In genomic region chr12:106070611-106071010, GRCh38 we compare ENCODE assay signal across 22 cellular contexts.
DNase-seq lines count a peak whose midpoint lies in the region; ATAC-seq and TF ChIP-seq lines count a peak whose summit lies in the region.
"Had no signal": no experiment of that assay in that cellular context is flagged by ENCODE, and none has a peak within 500 bp of the region (broad histone marks: within the 10 kb centered on the region; RNA-seq: fewer than 3 reads in every experiment).

No MANE protein-coding gene starts in this region.

- CTCF ChIA-PET in Caco-2 (lab: Charles Lee), result no interaction called here

- H3K4me1 Mint-ChIP-seq in chondrocyte (ENCODE audit: low read depth) (peaks cover 60% of the 10 kb centered on the region), Caco-2 (ENCODE audit: low read depth, unreplicated experiment) (peaks cover 7% of the 10 kb centered on the region)
- H3K4me1 Mint-ChIP-seq: T-cell had no signal

- H3K9me3 Mint-ChIP-seq in chondrocyte (ENCODE audit: low read depth), result no peaks in the 10 kb centered on the region
- no peaks in the 10 kb centered on the region for H3K9me3 Mint-ChIP-seq in Caco-2 (ENCODE audit: unreplicated experiment)
- H3K9me3 Mint-ChIP-seq: CD4-positive, alpha-beta T cell had no signal

- peaks cover 0 to 9% (median 3%) of the 10 kb centered on the region in 4 donors for H3K36me3 ChIP-seq in right lobe of liver
- H3K36me3 ChIP-seq in uterus, result no peaks in the 10 kb centered on the region
- no peaks in the 10 kb centered on the region for H3K36me3 ChIP-seq in Caco-2 (ENCODE audit: control insufficient read depth, insufficient read depth, low read length)
- H3K36me3 ChIP-seq: BLaER1 had no signal

- H3K27ac ChIP-seq in right lobe of liver (peak overlapping the region; percentile 6 to 62 (median 56)), uterus (peak overlapping the region; percentile 72 to 74)
- H3K27ac ChIP-seq: BLaER1, SJCRH30 had no signal

- TF ChIP-seq CTCF in chondrocyte (IDR thresholded peaks at IDR 0.05) (no peak), right lobe of liver (IDR thresholded peaks at IDR 0.05) (no peak), uterus (IDR thresholded peaks at IDR 0.05) (no peak), Caco-2 (IDR thresholded peaks at IDR 0.05; ENCODE audit: insufficient read depth in 1 of 2, low read depth in 1 of 2, low read length in 1 of 2, severe bottlenecking in 1 of 2, unreplicated experiment in 1 of 2) (no peak)

- H3K4me1 ChIP-seq in right lobe of liver (peaks cover 0 to 19% (median 3%) of the 10 kb centered on the region in 4 donors), uterus (peaks cover 18 to 23% of the 10 kb centered on the region in 2 donors), Caco-2 (peaks cover 9% of the 10 kb centered on the region)
- H3K4me1 ChIP-seq: BLaER1 had no signal

- POLR2A ChIA-PET in Caco-2 (lab: Charles Lee), result no interaction called here

- H3K27ac Mint-ChIP-seq in chondrocyte (ENCODE audit: unreplicated experiment) (peak overlapping the region; percentile 79), Caco-2 (ENCODE audit: unreplicated experiment) (no peak overlapping the region)
- H3K27ac Mint-ChIP-seq: CD4-positive, alpha-beta T cell; T-cell had no signal

- no peak for TF ChIP-seq POLR2A in right lobe of liver (IDR thresholded peaks at IDR 0.05)
- no peak for TF ChIP-seq POLR2A in uterus (IDR thresholded peaks at IDR 0.05)

- peak; percentile 31 for DNase-seq in NCI-H2029 (lab: John Stamatoyannopoulos, UW)
- no peak for DNase-seq in chondrocyte (ENCODE audit: low spot score)
- DNase-seq in right lobe of liver, result no peak
- no peak for DNase-seq in uterus
- no peak for DNase-seq in NCI-H69 (lab: John Stamatoyannopoulos, UW)
- no peak for DNase-seq in Caco-2
- no peak for DNase-seq in inferior parietal cortex (ENCODE audit: extremely low spot score)
- DNase-seq: Calu3; CD4-positive, alpha-beta T cell; DMS53; EL; GF-D8; Karpas-422; NCI-H1417; NCI-H1694 treated with DMSO at 0.1 percent for 48 hours; NCI-H2227 treated with DMSO at 0.1 percent for 48 hours; NCI-H524; NCI-H82; SJCRH30; T-cell had no signal

- no TSS peak for BruUV-seq in Caco-2 (replicated peaks; lab: Mats Ljungman, UMichigan)

- ATAC-seq in right lobe of liver, result peak; percentile 39 to 70 (median 55)
- ATAC-seq: Panc1, T-cell had no signal

- H3K27me3 ChIP-seq in right lobe of liver (no peaks in the 10 kb centered on the region), uterus (no peaks in the 10 kb centered on the region), Caco-2 (replicated peaks; ENCODE audit: control insufficient read depth, insufficient read depth, low read length) (no peaks in the 10 kb centered on the region)
- H3K27me3 ChIP-seq: BLaER1, SJCRH30 had no signal

- peaks cover 61% of the 10 kb centered on the region for H3K36me3 Mint-ChIP-seq in chondrocyte (ENCODE audit: low read depth)
- H3K36me3 Mint-ChIP-seq in Caco-2 (ENCODE audit: insufficient read depth, unreplicated experiment), result peaks cover 8% of the 10 kb centered on the region
- H3K36me3 Mint-ChIP-seq: T-cell had no signal

- no peak overlapping the region for H3K4me3 ChIP-seq in right lobe of liver
- H3K4me3 ChIP-seq in uterus, result no peak overlapping the region
- no peak overlapping the region for H3K4me3 ChIP-seq in Caco-2 (ENCODE audit: low read depth, low read length)
- H3K4me3 ChIP-seq: BLaER1, SJCRH30 had no signal

- intact Hi-C loops in right lobe of liver (cut with DNase I) (no loop called here), uterus (cut with DNase I; ENCODE audit: low total_unique reads) (loop anchor here (10.0 kb wide), 1 partner anchor 64 kb away; the partner anchor contains the start of gene NUAK1), Caco-2 (cut with micrococcal nuclease; ENCODE audit: unreplicated experiment) (no loop called here)

- no peaks in the 10 kb centered on the region for H3K27me3 Mint-ChIP-seq in chondrocyte (ENCODE audit: low read depth)
- H3K27me3 Mint-ChIP-seq in Caco-2 (ENCODE audit: insufficient read depth, unreplicated experiment), result no peaks in the 10 kb centered on the region

- H3K4me3 Mint-ChIP-seq in chondrocyte (ENCODE audit: unreplicated experiment) (no peak overlapping the region), Caco-2 (ENCODE audit: unreplicated experiment) (no peak overlapping the region)
- H3K4me3 Mint-ChIP-seq: CD4-positive, alpha-beta T cell; T-cell had no signal

- H3K9me3 ChIP-seq in right lobe of liver, result no peaks in the 10 kb centered on the region
- H3K9me3 ChIP-seq in uterus, result no peaks in the 10 kb centered on the region
- H3K9me3 ChIP-seq in Caco-2, result no peaks in the 10 kb centered on the region
- H3K9me3 ChIP-seq: BLaER1, SJCRH30 had no signal

- 42% methylated on average over 4 of the region's 6 CpGs for WGBS in right lobe of liver (ENCODE audit: insufficient coverage, low coverage, low lambda C conversion rate, missing lambda C conversion rate)
